In the genomic region with DNA sequence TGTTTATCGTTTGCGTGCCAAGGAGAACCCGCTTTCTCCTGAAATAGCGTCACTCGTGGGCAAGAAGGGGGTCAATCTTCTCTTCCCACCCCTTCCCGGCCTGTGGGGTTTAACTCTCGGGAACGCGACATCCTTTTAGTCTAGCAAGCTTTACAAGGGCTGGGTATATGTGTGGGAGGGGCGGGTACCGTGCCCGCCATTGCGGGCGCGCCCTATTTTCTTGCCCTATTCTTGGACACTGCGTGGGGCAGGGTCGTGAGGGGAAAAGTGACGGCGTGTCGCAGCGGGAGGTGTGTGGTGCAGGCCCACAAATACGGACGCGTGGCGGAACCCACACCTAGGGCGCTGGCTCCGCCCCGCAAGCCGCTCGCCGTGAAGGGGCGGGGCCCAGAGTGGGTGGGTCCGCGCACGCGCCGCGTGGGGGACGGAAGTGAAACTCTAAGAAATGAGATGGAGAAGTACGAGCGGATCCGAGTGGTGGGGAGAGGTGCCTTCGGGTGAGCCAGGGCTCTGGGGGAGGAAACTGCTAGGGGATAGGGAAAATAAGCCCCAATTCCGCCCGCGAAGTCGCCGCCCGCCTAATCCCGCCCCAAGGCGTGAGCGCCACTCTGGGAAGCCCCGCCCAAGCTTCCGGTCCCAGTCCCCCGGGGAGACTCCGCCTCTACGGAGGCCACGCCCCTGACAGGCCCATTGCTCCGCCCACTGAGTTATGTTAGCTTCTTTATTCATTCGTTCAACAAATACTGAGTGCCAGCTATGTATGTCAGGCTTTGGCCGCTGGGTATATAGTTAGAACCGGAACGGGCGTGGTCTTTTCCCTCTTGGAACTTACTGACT, we compare ENCODE assay signal across 8 cellular contexts. TPM values are rescaled to one million over a fixed set of nuclear protein-coding genes. Genes with fewer than 3 reads are reported as not detected.
A peak's percentile ranks its signal among the peaks of the same experiment; 100 is the strongest.
DNase-seq lines count a peak whose midpoint lies in the region; ATAC-seq, FAIRE-seq and TF ChIP-seq lines count a peak whose summit lies in the region.

A gene (plus strand): TSS at position 425 of the 837 bp plus-strand sequence. CDS start 26 bp downstream, at position 451.

- peak within 1 kb of the TSS; percentile 91 to 98 (median 96) for H3K4me3 Mint-ChIP-seq in IgD-negative memory B cell

- peaks cover 2% of the 10 kb centered on the region for H3K36me3 Mint-ChIP-seq in IgD-negative memory B cell

- no peak for TF ChIP-seq CTCF in D721Med (IDR thresholded peaks at IDR 0.05; ENCODE audit: insufficient read depth, missing control alignments)

- H3K27me3 Mint-ChIP-seq in IgD-negative memory B cell: no peaks in the 10 kb centered on the region

- DNase-seq in D721Med (ENCODE audit: insufficient read length, low spot score) (peak; percentile 87), OCI-M1 (lab: John Stamatoyannopoulos, UW) (peak; percentile 99), activated T-cell treated with anti-CD3 and anti-CD28 coated beads for 4 hours (peak; percentile 99), epithelial cell of prostate (ENCODE audit: low read depth, low spot score) (peak; percentile 87), mucosa of gallbladder (ENCODE audit: low spot score) (peak; percentile 97)
- peak; percentile 94 to 99 for DNase-seq in stimulated activated CD8-positive, alpha-beta memory T cell treated with anti-CD3 and anti-CD28 coated beads, Interleukin-2, amount 100 ng/mL, for 48 hours (ENCODE audit: low read depth in 2 of 2)

- H3K27ac Mint-ChIP-seq in IgD-negative memory B cell: peak within 1 kb of the TSS; percentile 99 to 100 (median 100)

- H3K27ac ChIP-seq in epithelial cell of prostate: peak within 1 kb of the TSS; percentile 99

- H3K9me3 Mint-ChIP-seq in IgD-negative memory B cell: no peaks in the 10 kb centered on the region

- FAIRE-seq in D721Med (lab: Jason Lieb, UNC): no peak

- H3K4me1 Mint-ChIP-seq in IgD-negative memory B cell: peaks cover 22 to 36% (median 32%) of the 10 kb centered on the region in 3 donors

- peak; percentile 37 for ATAC-seq in GM21515 (IDR thresholded peaks at IDR 0.05; ENCODE audit: unreplicated experiment)

RNA-seq across cellular contexts. Expression of the gene that starts here (rescaled TPM):
- polyA plus RNA-seq in IgD-negative memory B cell: 18.6 TPM
- 8.1 TPM for total RNA-seq in mucosa of gallbladder

Comparison
In these comparisons a context has a peak if more than half of its experiments do, and no peak if none do; other contexts are left out.
1. Peak in every context shown above with its lines: DNase-seq, ATAC-seq and H3K27ac ChIP-seq.